Comparison of ENCODE assay signal across 9 cellular contexts in the genomic region with DNA sequence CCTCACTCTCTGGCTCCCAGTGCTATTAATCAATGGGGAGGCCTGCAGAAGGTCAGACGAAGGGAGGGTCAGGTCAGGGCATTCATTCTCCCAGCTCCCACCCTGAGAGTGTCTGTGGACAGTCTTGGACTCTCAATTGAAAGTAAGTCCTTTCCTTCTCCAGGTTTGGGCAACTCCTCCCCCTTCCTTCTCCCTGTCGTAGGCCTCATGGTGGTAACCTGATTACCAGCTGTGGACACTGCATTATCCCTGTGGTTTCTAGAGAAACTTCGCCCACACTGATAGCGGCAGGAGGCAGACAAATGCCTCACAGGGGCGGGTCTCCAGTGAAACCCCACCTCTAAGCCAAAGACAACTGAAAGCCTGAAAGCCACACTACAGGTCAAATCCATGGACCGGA. TPM values are rescaled to one million over a fixed set of nuclear protein-coding genes. Genes with fewer than 3 reads are reported as not detected.
A peak's percentile ranks its signal among the peaks of the same experiment; 100 is the strongest.
DNase-seq lines count a peak whose midpoint lies in the region; ATAC-seq and TF ChIP-seq lines count a peak whose summit lies in the region.
"Had no signal": no experiment of that assay in that cellular context is flagged by ENCODE, and none has a peak within 500 bp of the region (broad histone marks: within the 10 kb centered on the region; RNA-seq: fewer than 3 reads in every experiment).

No MANE protein-coding gene starts in this region.

- H3K4me3 ChIP-seq in HCT116 (replicated peaks in 1 of 2; ENCODE audit: low read depth in 1 of 2, low read length in 2 of 2), result no peak overlapping the region
- no peak overlapping the region for H3K4me3 ChIP-seq in right lobe of liver
- no peak overlapping the region for H3K4me3 ChIP-seq in stomach
- H3K4me3 ChIP-seq: PC-9 had no signal

- no peaks in the 10 kb centered on the region for H3K9me2 ChIP-seq in HCT116 (ENCODE audit: insufficient read depth)

- POLR2A ChIA-PET in HCT116 (lab: Charles Lee), result no interaction called here
- POLR2A ChIA-PET in activated CD8-positive, alpha-beta T cell treated with anti-CD3 and anti-CD28 coated beads for 36 hours (lab: Charles Lee), result interaction anchor here (0.7 to 1.6 kb wide), 4 partner anchors 10 to 87 kb away, joined by 3 to 4 read pairs (median 4); no protein-coding TSS in a partner anchor

- 66% methylated on average over 4 of the region's 6 CpGs for WGBS in right lobe of liver (ENCODE audit: insufficient coverage, low coverage, low lambda C conversion rate, missing lambda C conversion rate)
- WGBS in stomach, 5 donors, result 39 to 51% (median 40%) methylated on average over 6 of the region's 6 CpGs

- peaks cover 91% of the 10 kb centered on the region for H3K4me1 Mint-ChIP-seq in activated CD8-positive, alpha-beta T cell treated with anti-CD3 and anti-CD28 coated beads for 36 hours (ENCODE audit: low read depth)

- no peak overlapping the region for H3K9ac ChIP-seq in HCT116 (ENCODE audit: low read length)

- H2AFZ ChIP-seq in HCT116 (ENCODE audit: low read depth, low read length, poor library complexity, severe bottlenecking), result no peak overlapping the region
- H2AFZ ChIP-seq: PC-9 had no signal

- H3K36me3 ChIP-seq in HCT116 (ENCODE audit: control insufficient read depth in 1 of 2, insufficient read depth in 2 of 2, low read length in 2 of 2) (no peaks in the 10 kb centered on the region), right lobe of liver (no peaks in the 10 kb centered on the region), stomach (no peaks in the 10 kb centered on the region)

- H3K27ac ChIP-seq in HCT116 (ENCODE audit: low read depth, low read length), result no peak overlapping the region
- no peak overlapping the region for H3K27ac ChIP-seq in right lobe of liver
- H3K27ac ChIP-seq in stomach, result no peak overlapping the region
- H3K27ac ChIP-seq: PC-9 had no signal

- ATAC-seq in HCT116, result peak; percentile 62
- peak; percentile 49 for ATAC-seq in activated CD8-positive, alpha-beta T cell treated with anti-CD3 and anti-CD28 coated beads for 36 hours
- ATAC-seq in right lobe of liver, result peak in 3 of 4 donors; percentile 12 to 30 (median 17)
- no peak for ATAC-seq in HG02885 (IDR thresholded peaks at IDR 0.05; ENCODE audit: poor library complexity, unreplicated experiment)

- BruUV-seq in HCT116 (replicated peaks; lab: Mats Ljungman, UMichigan), result no TSS peak

- no peak for TF ChIP-seq CTCF in HCT116 (IDR thresholded peaks at IDR 0.05 in 2 of 3, conservative IDR thresholded peaks at IDR 0.05 in 1 of 3; ENCODE audit: borderline replicate concordance in 1 of 3, insufficient read depth in 1 of 3, low read depth in 2 of 3, low read length in 2 of 3)
- no peak for TF ChIP-seq CTCF in activated CD8-positive, alpha-beta T cell treated with anti-CD3 and anti-CD28 coated beads for 36 hours (IDR thresholded peaks at IDR 0.05)
- no peak for TF ChIP-seq CTCF in right lobe of liver (IDR thresholded peaks at IDR 0.05)
- TF ChIP-seq CTCF in stomach (IDR thresholded peaks at IDR 0.05), result no peak
- TF ChIP-seq CTCF in GM10266 (IDR thresholded peaks at IDR 0.05; ENCODE audit: control insufficient read depth, insufficient read depth, low read depth, missing control alignments), result no peak

- H3K9me3 ChIP-seq in HCT116 (ENCODE audit: control insufficient read depth in 1 of 2, insufficient read depth in 1 of 2, low read depth in 1 of 2, low read length in 2 of 2) (no peaks in the 10 kb centered on the region), right lobe of liver (no peaks in the 10 kb centered on the region), stomach (no peaks in the 10 kb centered on the region)

- no peaks in the 10 kb centered on the region for H3K9me3 Mint-ChIP-seq in activated CD8-positive, alpha-beta T cell treated with anti-CD3 and anti-CD28 coated beads for 36 hours

- H4K20me1 ChIP-seq in HCT116 (ENCODE audit: insufficient read depth), result peaks cover 9% of the 10 kb centered on the region; the same call in 1 of the 2 replicates

- CTCF ChIA-PET in HCT116 (lab: Charles Lee), result no interaction called here
- CTCF ChIA-PET in activated CD8-positive, alpha-beta T cell treated with anti-CD3 and anti-CD28 coated beads for 36 hours (lab: Charles Lee), result interaction anchor here (1.0 to 6.0 kb wide), 3 partner anchors 11 to 25 kb away, joined by 3 to 38 read pairs (median 7); no protein-coding TSS in a partner anchor

- RAD21 ChIA-PET in HCT116 (lab: Charles Lee; ENCODE audit: low non-redundant PET in 1 of 2, low total read pairs in 2 of 2, uncharacterized antibody in 2 of 2, unreplicated experiment in 2 of 2), result no interaction called here

- H3K4me3 Mint-ChIP-seq in activated CD8-positive, alpha-beta T cell treated with anti-CD3 and anti-CD28 coated beads for 36 hours, result peak overlapping the region; percentile 69

- DNase-seq in CD1c-positive myeloid dendritic cell (ENCODE audit: extremely low spot score), result peak; percentile 74
- no peak for DNase-seq in HCT116 (ENCODE audit: low read depth, low spot score)
- DNase-seq in activated CD8-positive, alpha-beta T cell treated with anti-CD3 and anti-CD28 coated beads for 36 hours, result peak; percentile 70
- no peak for DNase-seq in right lobe of liver
- no peak for DNase-seq in stomach
- DNase-seq in GM10266 (ENCODE audit: extremely low spot score), result no peak
- DNase-seq in dedifferentiated amniotic fluid mesenchymal stem cell (ENCODE audit: extremely low spot score), result no peak

- peak overlapping the region; percentile 39 for H3K4me2 ChIP-seq in HCT116 (ENCODE audit: low read length)
- H3K4me2 ChIP-seq: PC-9 had no signal

- H3K27me3 Mint-ChIP-seq in activated CD8-positive, alpha-beta T cell treated with anti-CD3 and anti-CD28 coated beads for 36 hours, result no peaks in the 10 kb centered on the region

- peaks cover 23 to 56% of the 10 kb centered on the region in 2 experiments for H3K4me1 ChIP-seq in HCT116 (ENCODE audit: control insufficient read depth in 1 of 2, insufficient read depth in 2 of 2, low read length in 2 of 2)
- peaks cover 0 to 32% (median 4%) of the 10 kb centered on the region in 4 donors for H3K4me1 ChIP-seq in right lobe of liver
- H3K4me1 ChIP-seq in stomach, result peaks cover 36 to 98% (median 72%) of the 10 kb centered on the region in 4 donors

- H3K27me3 ChIP-seq in HCT116 (ENCODE audit: insufficient read depth, low read length) (no peaks in the 10 kb centered on the region), right lobe of liver (no peaks in the 10 kb centered on the region), stomach (no peaks in the 10 kb centered on the region)

- no peak for TF ChIP-seq EP300 in stomach (IDR thresholded peaks at IDR 0.05)

- intact Hi-C loops in HCT116 (cut with micrococcal nuclease), result no loop called here
- intact Hi-C loops in activated CD8-positive, alpha-beta T cell treated with anti-CD3 and anti-CD28 coated beads for 36 hours (cut with micrococcal nuclease), result no loop called here
- intact Hi-C loops in right lobe of liver (cut with DNase I), result no loop called here
- intact Hi-C loops in stomach (cut with DNase I; ENCODE audit: low total_unique reads), result no loop called here

- no peak for TF ChIP-seq RAD21 in HCT116 (IDR thresholded peaks at IDR 0.05; ENCODE audit: low read depth)

- peaks cover 95% of the 10 kb centered on the region for H3K79me2 ChIP-seq in HCT116 (ENCODE audit: insufficient read depth, low read length)

- TF ChIP-seq POLR2A in HCT116 (IDR thresholded peaks at IDR 0.05; ENCODE audit: borderline replicate concordance, extremely low read depth, insufficient read depth, insufficient read length) (no peak), right lobe of liver (IDR thresholded peaks at IDR 0.05) (no peak), stomach (IDR thresholded peaks at IDR 0.05) (no peak)

- peaks cover 7% of the 10 kb centered on the region for H3K36me3 Mint-ChIP-seq in activated CD8-positive, alpha-beta T cell treated with anti-CD3 and anti-CD28 coated beads for 36 hours (ENCODE audit: low read depth)

- peak overlapping the region; percentile 62 for H3K27ac Mint-ChIP-seq in activated CD8-positive, alpha-beta T cell treated with anti-CD3 and anti-CD28 coated beads for 36 hours

TF ChIP-seq in HCT116, 20 proteins besides CTCF, POLR2A, EP300 and RAD21:
- no peak for TF ChIP-seq EGR1 (IDR thresholded peaks at IDR 0.05; ENCODE audit: low read depth)

RNA-seq across cellular contexts. Expression of a gene that starts 57.7 kb away (rescaled TPM):
- 38.7 TPM for total RNA-seq in HCT116 (2021; ENCODE audit: unreplicated experiment)
- 31.1 and 33.4 TPM in 2 replicates for polyA plus RNA-seq in HCT116 (2012)
- total RNA-seq in activated CD8-positive, alpha-beta T cell treated with anti-CD3 and anti-CD28 coated beads for 36 hours, result 10 to 100 TPM; 55.1 to 55.2 TPM
- total RNA-seq in right lobe of liver, result 10 to 100 TPM in 2 of 6 experiments, 1 to 10 TPM in 4; 3.8 to 13.4 (median 7.3) TPM
- 10 to 100 TPM in 2 of 5 donors, 1 to 10 TPM in 3; 2.3 to 40.6 (median 6.4) TPM for total RNA-seq in stomach
- 10 to 100 TPM in 2 of 3 donors, 1 to 10 TPM in 1; 8.1 to 16.5 (median 11.7) TPM for polyA plus RNA-seq in stomach

RNA-seq across cellular contexts. Expression of a gene that starts 58.6 kb away (rescaled TPM):
- total RNA-seq in HCT116 (2021; ENCODE audit: unreplicated experiment) (146 TPM), right lobe of liver (10 to 100 TPM; 42.4 to 70.5 (median 53.8) TPM), stomach (100 to 1,000 TPM in 4 of 5 donors, 10 to 100 TPM in 1; 73.3 to 488 (median 135) TPM)
- polyA plus RNA-seq in HCT116 (2012), result 64.2 and 76.7 TPM in 2 replicates
- total RNA-seq in activated CD8-positive, alpha-beta T cell treated with anti-CD3 and anti-CD28 coated beads for 36 hours, result 100 to 1,000 TPM; 167 to 179 TPM
- polyA plus RNA-seq in stomach, result 10 to 100 TPM; 32.5 to 48.9 (median 43.3) TPM

Comparison
In these comparisons a context has a peak if more than half of its experiments do, and no peak if none do; other contexts are left out.
1. DNase-seq: peak in CD1c-positive myeloid dendritic cell (single experiment) and activated CD8-positive, alpha-beta T cell treated with anti-CD3 and anti-CD28 coated beads for 36 hours (single experiment); none in HCT116 (single experiment), right lobe of liver (0 of 3), stomach (single experiment), GM10266 (single experiment) and dedifferentiated amniotic fluid mesenchymal stem cell (single experiment).